ENCODE assay signal across 23 cellular contexts in the genomic region with DNA sequence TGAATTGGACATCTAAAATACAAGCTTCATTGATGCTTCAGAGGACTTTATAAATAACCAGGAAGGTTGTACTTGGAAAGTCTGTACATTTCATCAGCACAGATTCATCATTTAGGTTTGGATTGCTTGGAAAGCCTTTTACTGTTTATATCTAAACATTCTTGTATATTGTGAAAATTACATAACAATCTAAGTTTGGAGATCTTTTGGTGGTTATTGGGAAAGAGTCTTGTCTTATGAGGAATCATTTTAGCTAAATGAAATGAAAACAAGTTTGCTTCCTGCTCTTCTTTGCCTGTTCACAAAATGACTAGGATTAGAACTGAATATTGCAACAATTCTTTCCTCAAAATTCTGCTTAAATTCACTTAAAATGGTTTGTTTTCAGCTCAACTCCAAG.
"Had no signal": no experiment of that assay in that cellular context is flagged by ENCODE, and none has a peak within 500 bp of the region (broad histone marks: within the 10 kb centered on the region; RNA-seq: fewer than 3 reads in every experiment).

No MANE protein-coding gene starts in this region.

- H3K27ac ChIP-seq: adrenal gland, breast epithelium, PC-9 had no signal

- H3K4me2 ChIP-seq: PC-9 had no signal

- DNase-seq: activated CD4-positive, alpha-beta T cell treated with anti-CD3 and anti-CD28 coated beads for 4 hours; activated CD8-positive, alpha-beta memory T cell treated with anti-CD3 and anti-CD28 coated beads, Interleukin-2, amount 50 U/mL, for 4 hours; activated gamma-delta T cell treated with Interleukin-2 at 50 U/mL for 16 hours; activated naive CD4-positive, alpha-beta T cell treated with anti-CD3 and anti-CD28 coated beads, Interleukin-2, amount 10 ng/mL, durations not matched to agents 7 days and 5 days; activated naive CD8-positive, alpha-beta T cell treated with anti-CD3 and anti-CD28 coated beads for 36 hours; activated T-cell treated with anti-CD3 and anti-CD28 coated beads, Interleukin-2, amount 50 U/mL, for 72 hours; adrenal gland; aorta; caudate nucleus; Karpas-422; NCI-H1105 treated with DMSO at 0.1 percent for 48 hours; NCI-H1436 treated with DMSO at 0.1 percent for 48 hours; NCI-H187 treated with DMSO at 0.1 percent for 48 hours; NCI-H2081 treated with DMSO at 0.1 percent for 48 hours; NCI-H446; NCI-H524; PC-9; SHP77 treated with DMSO at 0.1 percent for 48 hours had no signal

- H3K27me3 Mint-ChIP-seq: activated CD8-positive, alpha-beta T cell treated with anti-CD3 and anti-CD28 coated beads for 36 hours; activated naive CD4-positive, alpha-beta T cell treated with anti-CD3 and anti-CD28 coated beads, Interleukin-2, amount 10 ng/mL, durations not matched to agents 7 days and 5 days; activated naive CD8-positive, alpha-beta T cell treated with anti-CD3 and anti-CD28 coated beads for 36 hours had no signal

- H3K9me3 Mint-ChIP-seq: activated CD8-positive, alpha-beta T cell treated with anti-CD3 and anti-CD28 coated beads for 36 hours; activated naive CD4-positive, alpha-beta T cell treated with anti-CD3 and anti-CD28 coated beads, Interleukin-2, amount 10 ng/mL, durations not matched to agents 7 days and 5 days; activated naive CD8-positive, alpha-beta T cell treated with anti-CD3 and anti-CD28 coated beads for 36 hours; activated T-cell treated with anti-CD3 and anti-CD28 coated beads, Interleukin-2, amount 50 U/mL, for 72 hours; activated T-helper 2 cell treated with anti-CD3 and anti-CD28 coated beads, Interferon-gamma antibody, Interleukin-2, Interleukin-4, amounts not matched to agents 10 μg/mL and 5 μg/mL and 100 μg/mL, durations not matched to agents 14 hours and 24 hours and 36 hours; T-helper 1 cell treated with Interleukin-12 subunit alpha and Interleukin-12 subunit beta and Interleukin-4 antibody, amounts not matched to agents 30 μg/mL and 1 μg/mL, for 36 hours had no signal

- ATAC-seq: activated CD4-positive, CD25-positive, alpha-beta regulatory T cell treated with anti-CD3 and anti-CD28 coated beads, Interleukin-2, amount 50 U/mL, for 24 hours; activated CD8-positive, alpha-beta T cell treated with anti-CD3 and anti-CD28 coated beads for 36 hours; activated T-cell treated with anti-CD3 and anti-CD28 coated beads, Interleukin-2, amount 50 U/mL, for 72 hours had no signal

- H3K27me3 ChIP-seq: adrenal gland, breast epithelium had no signal

- H3K4me3 Mint-ChIP-seq: activated CD8-positive, alpha-beta T cell treated with anti-CD3 and anti-CD28 coated beads for 36 hours; activated naive CD4-positive, alpha-beta T cell treated with anti-CD3 and anti-CD28 coated beads, Interleukin-2, amount 10 ng/mL, durations not matched to agents 7 days and 5 days; activated naive CD8-positive, alpha-beta T cell treated with anti-CD3 and anti-CD28 coated beads for 36 hours; activated T-cell treated with anti-CD3 and anti-CD28 coated beads, Interleukin-2, amount 50 U/mL, for 72 hours; T-helper 1 cell treated with Interleukin-12 subunit alpha and Interleukin-12 subunit beta and Interleukin-4 antibody, amounts not matched to agents 30 μg/mL and 1 μg/mL, for 36 hours had no signal

- H3K27ac Mint-ChIP-seq: activated CD8-positive, alpha-beta T cell treated with anti-CD3 and anti-CD28 coated beads for 36 hours; activated naive CD4-positive, alpha-beta T cell treated with anti-CD3 and anti-CD28 coated beads, Interleukin-2, amount 10 ng/mL, durations not matched to agents 7 days and 5 days; activated naive CD8-positive, alpha-beta T cell treated with anti-CD3 and anti-CD28 coated beads for 36 hours; activated T-cell treated with anti-CD3 and anti-CD28 coated beads, Interleukin-2, amount 50 U/mL, for 72 hours; activated T-helper 2 cell treated with anti-CD3 and anti-CD28 coated beads, Interferon-gamma antibody, Interleukin-2, Interleukin-4, amounts not matched to agents 10 μg/mL and 5 μg/mL and 100 μg/mL, durations not matched to agents 14 hours and 24 hours and 36 hours; T-helper 1 cell treated with Interleukin-12 subunit alpha and Interleukin-12 subunit beta and Interleukin-4 antibody, amounts not matched to agents 30 μg/mL and 1 μg/mL, for 36 hours had no signal

- H3K9me3 ChIP-seq: adrenal gland, breast epithelium had no signal

- H2AFZ ChIP-seq: PC-9 had no signal

- H3K4me3 ChIP-seq: adrenal gland, breast epithelium, PC-9 had no signal

- H3K4me1 Mint-ChIP-seq: activated naive CD4-positive, alpha-beta T cell treated with anti-CD3 and anti-CD28 coated beads, Interleukin-2, amount 10 ng/mL, durations not matched to agents 7 days and 5 days; activated naive CD8-positive, alpha-beta T cell treated with anti-CD3 and anti-CD28 coated beads for 36 hours had no signal

- H3K36me3 ChIP-seq: breast epithelium had no signal
